Comparison of ENCODE assay signal across 7 cellular contexts in genomic region chr7:148999166-148999565, GRCh38.
"Had no signal": no experiment of that assay in that cellular context is flagged by ENCODE, and none has a peak within 500 bp of the region (broad histone marks: within the 10 kb centered on the region; RNA-seq: fewer than 3 reads in every experiment).

No MANE protein-coding gene starts in this region.

- H3K9me3 ChIP-seq: HAP-1 had no signal

- FAIRE-seq: HTR-8/SVneo had no signal

- ATAC-seq: HCT116 had no signal

- DNase-seq: GM23248, GOT3, H7, IMR-90 had no signal

- H3K9ac ChIP-seq: GM23248 had no signal

- H2AFZ ChIP-seq: GM23248 had no signal

- H3K27ac ChIP-seq: GM23248 had no signal

- H3K4me1 ChIP-seq: HAP-1 had no signal

- H3K4me3 ChIP-seq: GM23248, HAP-1 had no signal
